In the genomic region with DNA sequence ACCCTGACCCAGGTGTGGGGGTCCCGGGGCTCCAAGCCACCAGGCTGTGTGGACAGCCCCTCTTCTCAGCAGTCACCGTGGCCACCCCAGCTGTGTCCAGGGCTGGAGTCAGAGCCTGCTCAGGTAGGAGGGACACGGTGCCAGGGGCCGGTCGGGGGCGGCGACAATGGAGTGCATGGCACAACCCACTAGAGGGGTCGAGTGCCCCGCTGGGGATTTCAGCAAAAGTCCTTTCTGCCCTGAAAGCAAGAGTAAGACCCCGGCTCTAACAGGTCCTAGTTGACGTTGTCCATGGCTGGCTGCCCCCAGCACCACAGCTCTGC, we compare ENCODE assay signal across 30 cellular contexts. TPM values are rescaled to one million over a fixed set of nuclear protein-coding genes. Genes with fewer than 3 reads are reported as not detected.
"Had no signal": no experiment of that assay in that cellular context is flagged by ENCODE, and none has a peak within 500 bp of the region (broad histone marks: within the 10 kb centered on the region; RNA-seq: fewer than 3 reads in every experiment).

No MANE protein-coding gene starts in this region.

- H3K4me2 ChIP-seq: hepatocyte, neural progenitor cell had no signal

- H3K27me3 ChIP-seq: hepatocyte, neural progenitor cell had no signal

- H3K27ac Mint-ChIP-seq: mesothelial cell of epicardium; naive B cell; natural killer cell; nephron progenitor cell; neural progenitor cell; stimulated activated effector memory CD8-positive, alpha-beta T cell treated with anti-CD3 and anti-CD28 coated beads, Interleukin-12 subunit alpha, Interleukin-12 subunit beta, amount 100 ng/mL, for 72 hours; stimulated activated naive CD8-positive, alpha-beta T cell treated with anti-CD3 and anti-CD28 coated beads, Interleukin-15, Interleukin-2, amounts not matched to agents 100 ng/mL and 50 ng/mL, for 24 hours had no signal

- H3K79me2 ChIP-seq: hepatocyte had no signal

- H3K4me3 Mint-ChIP-seq: mesothelial cell of epicardium; naive B cell; natural killer cell; nephron progenitor cell; neural progenitor cell; stimulated activated effector memory CD8-positive, alpha-beta T cell treated with anti-CD3 and anti-CD28 coated beads, Interleukin-12 subunit alpha, Interleukin-12 subunit beta, amount 100 ng/mL, for 72 hours; stimulated activated naive CD8-positive, alpha-beta T cell treated with anti-CD3 and anti-CD28 coated beads, Interleukin-15, Interleukin-2, amounts not matched to agents 100 ng/mL and 50 ng/mL, for 24 hours had no signal

- ATAC-seq: left lobe of liver; natural killer cell; pancreas; stimulated activated effector memory CD8-positive, alpha-beta T cell treated with anti-CD3 and anti-CD28 coated beads, Interleukin-12 subunit alpha, Interleukin-12 subunit beta, amount 100 ng/mL, for 72 hours had no signal

- H3K9me3 ChIP-seq: pancreas, prostate gland, sigmoid colon, spleen, suprapubic skin, thoracic aorta, tibial artery, uterus had no signal

- H2AFZ ChIP-seq: hepatocyte, neural progenitor cell had no signal

- H3K9me3 Mint-ChIP-seq: mesothelial cell of epicardium; natural killer cell; nephron progenitor cell; neural progenitor cell; stimulated activated effector memory CD8-positive, alpha-beta T cell treated with anti-CD3 and anti-CD28 coated beads, Interleukin-12 subunit alpha, Interleukin-12 subunit beta, amount 100 ng/mL, for 72 hours; stimulated activated naive CD8-positive, alpha-beta T cell treated with anti-CD3 and anti-CD28 coated beads, Interleukin-15, Interleukin-2, amounts not matched to agents 100 ng/mL and 50 ng/mL, for 24 hours had no signal

- H3K27ac ChIP-seq: hepatocyte, neural progenitor cell, pancreas, prostate gland, sigmoid colon, spleen, suprapubic skin, thoracic aorta, tibial artery, uterus had no signal

- FAIRE-seq: pancreas, small intestine had no signal

- H3K36me3 Mint-ChIP-seq: mesothelial cell of epicardium; naive B cell; natural killer cell; neural progenitor cell; stimulated activated effector memory CD8-positive, alpha-beta T cell treated with anti-CD3 and anti-CD28 coated beads, Interleukin-12 subunit alpha, Interleukin-12 subunit beta, amount 100 ng/mL, for 72 hours had no signal

- DNase-seq: islet precursor cell; mesendoderm; naive B cell; natural killer cell; nephron progenitor cell; sigmoid colon; small intestine; spleen; stimulated activated CD4-positive, alpha-beta T cell treated with anti-CD3 and anti-CD28 coated beads, Interleukin-4, amount 100 ng/mL, for 24 hours; stimulated activated naive CD4-positive, alpha-beta T cell; trophoblast cell; uterus had no signal

- H3K9ac ChIP-seq: neural progenitor cell had no signal

- H3K4me3 ChIP-seq: hepatocyte, lung, neural progenitor cell, pancreas, prostate gland, sigmoid colon, spleen, suprapubic skin, thoracic aorta, tibial artery, uterus had no signal

- H3K36me3 ChIP-seq: neural progenitor cell, pancreas, prostate gland, sigmoid colon, spleen, suprapubic skin, thoracic aorta, tibial artery, uterus had no signal

RNA-seq across cellular contexts. Expression of a gene that starts 11.3 kb away (rescaled TPM):
- total RNA-seq: kidney epithelial cell, left lobe of liver, liver, mononuclear cell, omental fat pad, prostate gland, sigmoid colon, subcutaneous adipose tissue, suprapubic skin, ureter, uterus had no signal
- polyA plus RNA-seq: hepatocyte, liver, lung, pancreas, sigmoid colon, small intestine, spleen had no signal

RNA-seq across cellular contexts. Expression of a gene that starts 23.8 kb away (rescaled TPM):
- total RNA-seq: hepatocyte, kidney epithelial cell, left lobe of liver, lung, mononuclear cell, natural killer cell, omental fat pad, pancreas, sigmoid colon, spleen, subcutaneous adipose tissue, suprapubic skin, thoracic aorta, ureter, uterus had no signal
- polyA plus RNA-seq: hepatocyte, liver, pancreas, spleen had no signal

RNA-seq across cellular contexts. Expression of a gene that starts 49.3 kb away (rescaled TPM):
- total RNA-seq: kidney epithelial cell had no signal
